In the genomic region with DNA sequence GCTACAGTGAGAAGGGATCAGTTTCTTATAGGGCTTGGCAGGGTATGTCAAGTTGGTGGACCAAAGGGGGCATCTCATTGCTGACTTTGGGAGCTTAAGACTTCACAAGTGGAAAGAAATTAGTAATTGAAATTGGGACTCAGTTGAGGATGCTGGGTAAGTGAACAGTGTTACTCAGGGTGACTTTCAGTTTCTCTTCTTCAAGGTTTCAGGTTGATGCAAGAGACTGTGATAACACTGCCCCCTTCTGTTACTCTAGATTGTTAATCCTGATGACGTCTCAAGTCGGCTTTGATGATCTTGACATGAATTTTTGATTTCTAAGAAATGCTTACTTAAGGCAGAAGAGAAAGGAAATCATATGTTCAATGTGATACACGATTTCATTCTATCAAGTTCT, we compare ENCODE assay signal across 8 cellular contexts. TPM values are rescaled to one million over a fixed set of nuclear protein-coding genes. Genes with fewer than 3 reads are reported as not detected.
DNase-seq lines count a peak whose midpoint lies in the region; ATAC-seq and TF ChIP-seq lines count a peak whose summit lies in the region.

No MANE protein-coding gene starts in this region.

- TF ChIP-seq POLR2A in esophagus squamous epithelium (IDR thresholded peaks at IDR 0.05) (no peak), testis (IDR thresholded peaks at IDR 0.05) (no peak)

- peaks cover 45% of the 10 kb centered on the region for H3F3A ChIP-seq in SU-DHL-6 (ENCODE audit: insufficient read depth)

- H4K20me1 ChIP-seq in SU-DHL-6 (ENCODE audit: low read depth, low read length) = no peaks in the 10 kb centered on the region

- H3K9me3 ChIP-seq in SU-DHL-6 (ENCODE audit: insufficient read depth, low read length) (no peaks in the 10 kb centered on the region), esophagus squamous epithelium (no peaks in the 10 kb centered on the region), testis (no peaks in the 10 kb centered on the region)

- H3K27me3 ChIP-seq in SU-DHL-6 (ENCODE audit: low read length) = no peaks in the 10 kb centered on the region
- H3K27me3 ChIP-seq in esophagus squamous epithelium = peaks cover 0 to 27% (median 0%) of the 10 kb centered on the region in 4 donors
- H3K27me3 ChIP-seq in testis = no peaks in the 10 kb centered on the region

- H3K9me2 ChIP-seq in SU-DHL-6 (replicated peaks; ENCODE audit: insufficient read depth, low read length) = no peaks in the 10 kb centered on the region

- intact Hi-C loops in esophagus squamous epithelium (cut with DNase I) (no loop called here), testis (cut with DNase I; ENCODE audit: low total_unique reads) (no loop called here)

- WGBS in esophagus squamous epithelium, 2 donors = 18 to 32% methylated on average over 3 of the region's 3 CpGs
- 41 to 45% methylated on average over 3 of the region's 3 CpGs for WGBS in testis, 2 donors

- H3K4me3 ChIP-seq in SU-DHL-6 (ENCODE audit: insufficient read depth, low read length, poor library complexity, severe bottlenecking) (peak overlapping the region; percentile 9), esophagus squamous epithelium (peak overlapping the region in 1 of 4 donors; percentile 44), testis (no peak overlapping the region)

- H3K9ac ChIP-seq in SU-DHL-6 (ENCODE audit: low read length) = peak overlapping the region; percentile 55

- DNase-seq in activated gamma-delta T cell treated with Interleukin-2 at 50 U/mL for 16 hours (peak; percentile 19), activated gamma-delta T cell (lab: John Stamatoyannopoulos, UW) (no peak), esophagus squamous epithelium (lab: John Stamatoyannopoulos, UW) (no peak), omental fat pad (ENCODE audit: low spot score) (no peak), testis (no peak)

- H3K4me1 ChIP-seq in esophagus squamous epithelium (peaks cover 0 to 28% (median 5%) of the 10 kb centered on the region in 3 donors), testis (no peaks in the 10 kb centered on the region)

- H3K79me2 ChIP-seq in SU-DHL-6 (ENCODE audit: insufficient read depth, low read length) = no peaks in the 10 kb centered on the region

- peak overlapping the region; percentile 78 for H3K4me2 ChIP-seq in SU-DHL-6 (ENCODE audit: low read depth, low read length, poor library complexity, severe bottlenecking)

- H3K36me3 ChIP-seq in SU-DHL-6 (ENCODE audit: low read length) (no peaks in the 10 kb centered on the region), esophagus squamous epithelium (no peaks in the 10 kb centered on the region), testis (ENCODE audit: low read depth, missing control alignments) (no peaks in the 10 kb centered on the region)

- TF ChIP-seq CTCF in SU-DHL-6 (IDR thresholded peaks at IDR 0.05; ENCODE audit: insufficient read depth, low read length, poor library complexity, severe bottlenecking) (peak; percentile 47), esophagus squamous epithelium (IDR thresholded peaks at IDR 0.05) (peak in 5 of 6 experiments; percentile 23 to 42 (median 29)), omental fat pad (IDR thresholded peaks at IDR 0.05) (no peak), testis (IDR thresholded peaks at IDR 0.05) (peak in 1 of 3 experiments; percentile 21)

- peak overlapping the region; percentile 97 for H3K27ac ChIP-seq in SU-DHL-6 (ENCODE audit: low read depth, low read length)
- H3K27ac ChIP-seq in esophagus squamous epithelium = no peak overlapping the region
- H3K27ac ChIP-seq in testis = no peak overlapping the region

- peak; percentile 84 for ATAC-seq in GM21447 (IDR thresholded peaks at IDR 0.05; ENCODE audit: unreplicated experiment)
- peak; percentile 91 for ATAC-seq in HG03575 (IDR thresholded peaks at IDR 0.05; ENCODE audit: extremely low read depth, insufficient number of reproducible peaks, low FRiP score, unreplicated experiment)
- ATAC-seq in omental fat pad (ENCODE audit: low FRiP score) = peak; percentile 66

- peak overlapping the region; percentile 83 for H2AFZ ChIP-seq in SU-DHL-6 (ENCODE audit: low read depth, low read length, severe bottlenecking)

RNA-seq across cellular contexts. Expression of gene KCTD16, which starts 21.3 kb away (rescaled TPM):
- total RNA-seq in esophagus squamous epithelium (not detected), omental fat pad (under 1 TPM in 3 of 4 donors, not detected in 1; 0.09 to 0.19 (median 0.16) TPM), testis (1 to 10 TPM; 1.4 to 2.7 TPM)
- 3.2 TPM for polyA plus RNA-seq in testis (ENCODE audit: insufficient read depth, low read depth, low replicate concordance)

RNA-seq across cellular contexts. Expression of gene YIPF5, which starts 21.5 kb away (rescaled TPM):
- total RNA-seq in esophagus squamous epithelium (10 to 100 TPM; 29.4 to 49.7 (median 37.8) TPM), omental fat pad (10 to 100 TPM; 30.5 to 45.7 (median 44.7) TPM), testis (10 to 100 TPM; 42.4 to 54.4 TPM)
- polyA plus RNA-seq in testis (ENCODE audit: insufficient read depth, low read depth, low replicate concordance) = 62.3 TPM

Comparison
In these comparisons a context has a peak if more than half of its experiments do, and no peak if none do; other contexts are left out.
1. CTCF ChIP-seq: peak in SU-DHL-6 (single experiment) and esophagus squamous epithelium (5 of 6); none in omental fat pad (0 of 3).
2. Peak in every context shown above with its lines, with median percentiles within 50 percentile points of each other: ATAC-seq.